23 cellular contexts compared by ENCODE assay signal in genomic region chr10:100723180-100723579, GRCh38. TPM values are rescaled to one million over a fixed set of nuclear protein-coding genes. Genes with fewer than 3 reads are reported as not detected.
DNase-seq lines count a peak whose midpoint lies in the region; TF ChIP-seq lines count a peak whose summit lies in the region.
"Had no signal": no experiment of that assay in that cellular context is flagged by ENCODE, and none has a peak within 500 bp of the region (broad histone marks: within the 10 kb centered on the region; RNA-seq: fewer than 3 reads in every experiment).

No MANE protein-coding gene starts in this region.

- TF ChIP-seq EP300 in sigmoid colon (IDR thresholded peaks at IDR 0.05): no peak

- WGBS in sigmoid colon, 2 donors: 71 to 79% methylated on average over 5 of the region's 5 CpGs

- H3K4me3 Mint-ChIP-seq in T-helper 2 cell treated with Interferon-gamma antibody and Interleukin-4, amounts not matched to agents 5 μg/mL and 100 μg/mL, for 36 hours: no peak overlapping the region

- peaks cover 0 to 8% (median 0%) of the 10 kb centered on the region in 4 donors for H3K4me1 ChIP-seq in sigmoid colon
- H3K4me1 ChIP-seq: Peyer's patch had no signal

- no peak for TF ChIP-seq CTCF in sigmoid colon (IDR thresholded peaks at IDR 0.05)

- H3K36me3 ChIP-seq in sigmoid colon (no peaks in the 10 kb centered on the region), H7 (replicated peaks; ENCODE audit: control insufficient read depth, insufficient read depth, low read length) (no peaks in the 10 kb centered on the region)
- H3K36me3 ChIP-seq: BLaER1 treated with 17β-estradiol and CSF1 and Interleukin-3, amounts not matched to agents 10 nM and 100 nM; Peyer's patch had no signal

- no peaks in the 10 kb centered on the region for H3K9me3 ChIP-seq in sigmoid colon
- H3K9me3 ChIP-seq: BLaER1 treated with 17β-estradiol and CSF1 and Interleukin-3, amounts not matched to agents 10 nM and 100 nM; Peyer's patch had no signal

- H3K27me3 ChIP-seq in sigmoid colon: peaks cover 20 to 92% (median 72%) of the 10 kb centered on the region in 3 donors
- H3K27me3 ChIP-seq in H7 (ENCODE audit: control insufficient read depth, insufficient read depth, low read length): peaks cover 86% of the 10 kb centered on the region

- H3K27me3 Mint-ChIP-seq in T-helper 2 cell treated with Interferon-gamma antibody and Interleukin-4, amounts not matched to agents 5 μg/mL and 100 μg/mL, for 36 hours (ENCODE audit: low read depth): peaks cover 83% of the 10 kb centered on the region

- no peaks in the 10 kb centered on the region for H3K36me3 Mint-ChIP-seq in T-helper 2 cell treated with Interferon-gamma antibody and Interleukin-4, amounts not matched to agents 5 μg/mL and 100 μg/mL, for 36 hours (ENCODE audit: low read depth)
- H3K36me3 Mint-ChIP-seq: CD4-positive, alpha-beta memory T cell had no signal

- no peak for TF ChIP-seq POLR2A in sigmoid colon (IDR thresholded peaks at IDR 0.05)

- DNase-seq in T-helper 2 cell treated with Interferon-gamma antibody and Interleukin-4, amounts not matched to agents 5 μg/mL and 100 μg/mL, for 36 hours (ENCODE audit: low spot score): no peak
- DNase-seq in T-helper 2 cell (no peak), mesenteric fat pad (ENCODE audit: low spot score) (peak; percentile 28), sigmoid colon (peak; percentile 35), NCI-H226 (no peak), SK-N-DZ (ENCODE audit: low spot score) (no peak), H7 (no peak), DMS53 treated with DMSO at 0.1 percent for 48 hours (lab: John Stamatoyannopoulos, UW; ENCODE audit: unreplicated experiment) (no peak)
- DNase-seq: ACHN; CD4-positive, alpha-beta memory T cell; DMS153; GM23248; HCEC 1CT; NCI-H1105 treated with DMSO at 0.1 percent for 48 hours; NCI-H2081; NCI-H2171; NCI-H524 treated with DMSO at 0.1 percent for 48 hours; NCI-H82 had no signal

- H3K27ac ChIP-seq in sigmoid colon: no peak overlapping the region
- H3K27ac ChIP-seq: 22Rv1; BLaER1 treated with 17β-estradiol and CSF1 and Interleukin-3, amounts not matched to agents 10 nM and 100 nM; GM23248; Peyer's patch had no signal

- H3K4me3 ChIP-seq in sigmoid colon: no peak overlapping the region
- no peak overlapping the region for H3K4me3 ChIP-seq in H7 (ENCODE audit: insufficient read depth, low read depth, low read length)
- H3K4me3 ChIP-seq: BLaER1 treated with 17β-estradiol and CSF1 and Interleukin-3, amounts not matched to agents 10 nM and 100 nM; GM23248; Peyer's patch had no signal

- peak overlapping the region; percentile 5 for H3K27ac Mint-ChIP-seq in T-helper 2 cell treated with Interferon-gamma antibody and Interleukin-4, amounts not matched to agents 5 μg/mL and 100 μg/mL, for 36 hours
- H3K27ac Mint-ChIP-seq: CD4-positive, alpha-beta memory T cell; IgD-negative memory B cell had no signal

- intact Hi-C loops in sigmoid colon (cut with DNase I): no loop called here

- H3K9me3 Mint-ChIP-seq in T-helper 2 cell treated with Interferon-gamma antibody and Interleukin-4, amounts not matched to agents 5 μg/mL and 100 μg/mL, for 36 hours: no peaks in the 10 kb centered on the region
- H3K9me3 Mint-ChIP-seq: CD4-positive, alpha-beta memory T cell; IgD-negative memory B cell had no signal

- H3K4me1 Mint-ChIP-seq in T-helper 2 cell treated with Interferon-gamma antibody and Interleukin-4, amounts not matched to agents 5 μg/mL and 100 μg/mL, for 36 hours (ENCODE audit: low read depth): no peaks in the 10 kb centered on the region

RNA-seq across cellular contexts. Expression of gene PAX2, which starts 22.2 kb away (rescaled TPM):
- total RNA-seq in mesenteric fat pad: not detected
- total RNA-seq in sigmoid colon: not detected
- not detected for polyA plus RNA-seq in sigmoid colon
- not detected in 2 replicates for polyA plus RNA-seq in SK-N-DZ (2014; cell fraction: cytosol; rRNA removed)
- not detected in 2 replicates for polyA plus RNA-seq in SK-N-DZ (2014; cell fraction: nucleus; rRNA removed)
- 0.10 TPM in 1 of 2 replicates, not detected in the other for total RNA-seq in H7 (2014; rRNA removed; shearing (Covaris generic))
- total RNA-seq: CD4-positive, alpha-beta memory T cell; Daoy; GM23248; Peyer's patch had no signal
- polyA plus RNA-seq: CD4-positive, alpha-beta memory T cell; GM23248; IgD-negative memory B cell had no signal

Comparison
In these comparisons a context has a peak if more than half of its experiments do, and no peak if none do; other contexts are left out.
1. DNase-seq: peak in mesenteric fat pad (single experiment) and sigmoid colon (single experiment); none in T-helper 2 cell treated with Interferon-gamma antibody and Interleukin-4, amounts not matched to agents 5 μg/mL and 100 μg/mL, for 36 hours (single experiment), T-helper 2 cell (0 of 5), NCI-H226 (single experiment), SK-N-DZ (single experiment), H7 (single experiment) and DMS53 treated with DMSO at 0.1 percent for 48 hours (single experiment).